ENCODE assay signal across 16 cellular contexts in the genomic region with DNA sequence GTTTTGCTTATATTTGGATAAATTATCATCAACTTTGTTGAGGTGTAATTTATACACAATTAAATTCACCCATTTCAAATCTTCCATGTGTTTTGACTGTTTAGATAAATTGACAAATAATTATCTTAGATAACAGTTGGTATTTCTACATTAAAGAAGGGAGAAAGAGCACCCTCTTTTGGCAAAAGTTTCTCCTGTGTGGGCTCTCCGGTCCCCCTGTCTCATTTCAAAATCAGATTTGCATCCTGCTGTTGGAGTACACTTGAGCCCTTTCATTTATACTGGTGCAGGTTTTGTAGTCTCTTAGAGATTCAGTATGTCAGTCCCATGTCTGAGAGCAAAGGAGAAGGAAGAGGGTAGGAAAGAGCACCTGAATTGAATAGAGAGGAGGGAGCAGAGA. TPM values are rescaled to one million over a fixed set of nuclear protein-coding genes. Genes with fewer than 3 reads are reported as not detected.
DNase-seq lines count a peak whose midpoint lies in the region; ATAC-seq and TF ChIP-seq lines count a peak whose summit lies in the region.
"Had no signal": no experiment of that assay in that cellular context is flagged by ENCODE, and none has a peak within 500 bp of the region (broad histone marks: within the 10 kb centered on the region; RNA-seq: fewer than 3 reads in every experiment).

No MANE protein-coding gene starts in this region.

- H3K4me1 ChIP-seq in BE2C (no peaks in the 10 kb centered on the region), PC-3 (ENCODE audit: insufficient read depth, low read length) (0 out of 2 replicates have a peak, but pooled peaks cover 7% of the 10 kb centered on the region)

- no peaks in the 10 kb centered on the region for H3K36me3 ChIP-seq in BE2C
- H3K36me3 ChIP-seq in PC-3 (ENCODE audit: low read depth, low read length) = peaks cover 3% of the 10 kb centered on the region; the same call in 1 of the 2 replicates

- H3K4me3 ChIP-seq in BE2C (ENCODE audit: low read depth, low read length) (no peak overlapping the region), PC-3 (ENCODE audit: low read length) (no peak overlapping the region), fibroblast of mammary gland (ENCODE audit: control insufficient read depth, low read depth, low read length) (no peak overlapping the region)
- H3K4me3 ChIP-seq: mucosa of descending colon, SJCRH30 had no signal

- H3F3A ChIP-seq in PC-3 (ENCODE audit: low read length, unreplicated experiment) = no peaks in the 10 kb centered on the region

- H3K9me3 ChIP-seq in BE2C (no peaks in the 10 kb centered on the region), PC-3 (ENCODE audit: low read length) (no peaks in the 10 kb centered on the region)
- H3K9me3 ChIP-seq: mucosa of descending colon, SJCRH30 had no signal

- 0 out of 2 replicates have a peak, but pooled peaks have one; percentile 6 for TF ChIP-seq CTCF in BE2C (IDR thresholded peaks at IDR 0.05; ENCODE audit: low read depth, low read length)
- TF ChIP-seq CTCF in GM12874 (IDR thresholded peaks at IDR 0.05; ENCODE audit: insufficient read depth, low read depth, low read length) = 0 out of 2 replicates have a peak, but pooled peaks have one; percentile 5
- peak; percentile 52 for TF ChIP-seq CTCF in PC-3 (conservative IDR thresholded peaks at IDR 0.05; ENCODE audit: low read depth, low read length)
- TF ChIP-seq CTCF in fibroblast of mammary gland (conservative IDR thresholded peaks at IDR 0.05; ENCODE audit: control insufficient read depth, insufficient read depth, low read depth, low read length) = peak; percentile 2

- in situ Hi-C loops in KBM-7 (cut with MboI; ENCODE audit: low pct_unique_long_range_greater_than_20kb, low sequenced_read_pairs) = no loop called here

- H3K9me2 ChIP-seq in PC-3 (replicated peaks; ENCODE audit: low read length) = no peaks in the 10 kb centered on the region

- no peak overlapping the region for H3K27ac ChIP-seq in PC-3 (ENCODE audit: low read length)
- H3K27ac ChIP-seq: SJCRH30 had no signal

- H3K79me2 ChIP-seq in PC-3 (ENCODE audit: low read length) = peaks cover 67% of the 10 kb centered on the region

- BruUV-seq in PC-3 (replicated peaks; lab: Mats Ljungman, UMichigan) = no TSS peak

- H4K20me1 ChIP-seq in PC-3 (ENCODE audit: low read length) = peaks cover 30% of the 10 kb centered on the region

- POLR2A ChIA-PET in PC-3 (lab: Charles Lee; ENCODE audit: unreplicated experiment) = no interaction called here

- H2AFZ ChIP-seq in PC-3 (ENCODE audit: low read length) = no peak overlapping the region

- DNase-seq in BE2C = no peak
- peak; percentile 14 for DNase-seq in PC-3
- no peak for DNase-seq in fibroblast of mammary gland (ENCODE audit: low read depth)
- DNase-seq in H4 (ENCODE audit: low spot score) = no peak
- DNase-seq in NCI-H2107 treated with DMSO at 0.1 percent for 48 hours (lab: John Stamatoyannopoulos, UW; ENCODE audit: unreplicated experiment) = no peak
- DNase-seq in left colon = no peak
- DNase-seq in KBM-7 = no peak
- DNase-seq: activated CD4-positive, alpha-beta T cell treated with anti-CD3 and anti-CD28 coated beads, Interleukin-2, amount 50 U/mL, for 1 hour; activated naive CD8-positive, alpha-beta T cell treated with anti-CD3 and anti-CD28 coated beads, Interleukin-2, amount 10 ng/mL, durations not matched to agents 7 days and 5 days; activated T-cell treated with anti-CD3 and anti-CD28 coated beads, Interleukin-2, amount 50 U/mL, for 1 hour; kidney glomerular epithelial cell; mucosa of descending colon; NCI-H2171; SJCRH30; stimulated activated CD4-positive, alpha-beta T cell treated with anti-CD3 and anti-CD28 coated beads, Interleukin-4, amount 100 ng/mL, for 1 hour had no signal

- ATAC-seq in PC-3 (no peak), left colon (no peak)
- ATAC-seq: mucosa of descending colon had no signal

- no peak overlapping the region for H3K9ac ChIP-seq in PC-3 (ENCODE audit: low read length)

- H3K27me3 ChIP-seq in BE2C = no peaks in the 10 kb centered on the region
- no peaks in the 10 kb centered on the region for H3K27me3 ChIP-seq in PC-3 (ENCODE audit: low read length)
- H3K27me3 ChIP-seq: SJCRH30 had no signal

- intact Hi-C loops in PC-3 (cut with micrococcal nuclease) = loop anchor here (5.0 kb wide), 1 partner anchor 60 kb away; the partner anchor contains the start of gene UBE2E1
- intact Hi-C loops in left colon (cut with DNase I, micrococcal nuclease) = no loop called here

- no peak overlapping the region for H3K4me2 ChIP-seq in PC-3 (ENCODE audit: low read length)

- CTCF ChIA-PET in PC-3 (lab: Charles Lee) = no interaction called here

RNA-seq across cellular contexts. Expression of gene NKIRAS1, which starts 49.4 kb away (rescaled TPM):
- 5.8 TPM for polyA plus RNA-seq in BE2C (2012; ENCODE audit: insufficient read depth, insufficient read length, low read depth)
- total RNA-seq in PC-3 (2014; rRNA removed) = 12.7 and 14.9 TPM in 2 replicates
- 8.2 and 11.9 TPM in 2 replicates for total RNA-seq in H4 (2014; rRNA removed; shearing (Covaris generic))
- 1 to 10 TPM; 3.4 to 5.4 TPM for total RNA-seq in left colon

RNA-seq across cellular contexts. Expression of gene RPL15, which starts 49.5 kb away (rescaled TPM):
- polyA plus RNA-seq in BE2C (2012; ENCODE audit: insufficient read depth, insufficient read length, low read depth) = 821 TPM
- total RNA-seq in PC-3 (2014; rRNA removed) = 1,500 and 1,904 TPM in 2 replicates
- 2,293 and 2,465 TPM in 2 replicates for total RNA-seq in H4 (2014; rRNA removed; shearing (Covaris generic))
- 1,000 to 10,000 TPM; 1,192 to 1,307 TPM for total RNA-seq in left colon

Comparison
In these comparisons a context has a peak if more than half of its experiments do, and no peak if none do; other contexts are left out.
1. CTCF ChIP-seq: peak in every context shown above with its lines; median percentile 52 in PC-3; 6 in BE2C; 5 in GM12874; 2 in fibroblast of mammary gland.